In genomic region chr4:140805293-140805692, GRCh38 we compare ENCODE assay signal across 21 cellular contexts.
"Had no signal": no experiment of that assay in that cellular context is flagged by ENCODE, and none has a peak within 500 bp of the region (broad histone marks: within the 10 kb centered on the region; RNA-seq: fewer than 3 reads in every experiment).

No MANE protein-coding gene starts in this region.

- H3K4me1 ChIP-seq: colonic mucosa, neural progenitor cell, right atrium auricular region, tibial artery, vagina had no signal

- FAIRE-seq: endothelial cell of umbilical vein, islet of Langerhans, small intestine had no signal

- H2AFZ ChIP-seq: neural progenitor cell had no signal

- H3K36me3 ChIP-seq: colonic mucosa, heart left ventricle, neural progenitor cell, ovary, right atrium auricular region, tibial artery, upper lobe of left lung, vagina had no signal

- H3K4me3 Mint-ChIP-seq: endodermal cell; natural killer cell; neural progenitor cell; stimulated activated naive CD8-positive, alpha-beta T cell treated with anti-CD3 and anti-CD28 coated beads, Interleukin-15, Interleukin-2, amounts not matched to agents 100 ng/mL and 50 ng/mL, for 24 hours had no signal

- H3K4me3 ChIP-seq: colonic mucosa, heart left ventricle, neural progenitor cell, ovary, right atrium auricular region, tibial artery, upper lobe of left lung, vagina had no signal

- H3K36me3 Mint-ChIP-seq: natural killer cell, neural progenitor cell had no signal

- H3K4me2 ChIP-seq: neural progenitor cell had no signal

- H3K4me1 Mint-ChIP-seq: natural killer cell, neural progenitor cell had no signal

- H3K27me3 ChIP-seq: colonic mucosa, heart left ventricle, neural progenitor cell, ovary, right atrium auricular region, tibial artery, upper lobe of left lung, vagina had no signal

- DNase-seq: colonic mucosa; effector CD4-positive, alpha-beta T cell; endodermal cell; erythroblast; foreskin melanocyte; heart left ventricle; hippocampal formation; kidney glomerular epithelial cell; natural killer cell; nucleus accumbens; ovary; small intestine; stimulated activated CD4-positive, alpha-beta T cell treated with anti-CD3 and anti-CD28 coated beads, Interleukin-12 subunit alpha, Interleukin-12 subunit beta, amount 100 ng/mL, for 4 hours; tibial artery; upper lobe of left lung had no signal

- H3K27ac ChIP-seq: colonic mucosa, heart left ventricle, neural progenitor cell, ovary, right atrium auricular region, tibial artery, upper lobe of left lung, vagina had no signal

- H3K9me3 ChIP-seq: colonic mucosa, heart left ventricle, ovary, right atrium auricular region, tibial artery, upper lobe of left lung, vagina had no signal

- H3K27ac Mint-ChIP-seq: endodermal cell; natural killer cell; neural progenitor cell; stimulated activated naive CD8-positive, alpha-beta T cell treated with anti-CD3 and anti-CD28 coated beads, Interleukin-15, Interleukin-2, amounts not matched to agents 100 ng/mL and 50 ng/mL, for 24 hours had no signal

- H3K9me3 Mint-ChIP-seq: endodermal cell, neural progenitor cell had no signal

- ATAC-seq: heart left ventricle, natural killer cell had no signal
